ENCODE assay signal across 8 cellular contexts in the genomic region with DNA sequence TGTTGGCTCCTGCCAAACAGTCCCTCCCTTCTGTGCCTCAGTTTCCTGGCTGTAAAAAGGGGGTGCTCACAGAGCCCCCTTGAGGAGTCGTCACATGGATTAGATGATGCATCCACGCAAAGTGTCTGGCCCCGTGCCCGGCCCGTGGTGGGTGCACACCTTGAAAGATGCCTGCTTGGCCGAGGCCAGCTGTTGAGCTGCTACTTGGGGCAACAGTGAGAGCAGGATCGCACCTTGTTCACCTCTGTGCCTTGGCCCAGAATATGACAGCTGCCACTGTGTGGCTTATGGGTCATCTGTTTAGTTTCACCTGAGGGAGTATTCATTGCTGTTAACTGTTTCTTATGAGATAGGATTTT. TPM values are rescaled to one million over a fixed set of nuclear protein-coding genes. Genes with fewer than 3 reads are reported as not detected.
DNase-seq lines count a peak whose midpoint lies in the region; ATAC-seq and TF ChIP-seq lines count a peak whose summit lies in the region.

No MANE protein-coding gene starts in this region.

- no peak for TF ChIP-seq CTCF in heart right ventricle (IDR thresholded peaks at IDR 0.05)
- TF ChIP-seq CTCF in esophagus muscularis mucosa (IDR thresholded peaks at IDR 0.05), result no peak

- H3K27ac ChIP-seq in heart right ventricle (peak overlapping the region in 6 of 10 donors; percentile 46 to 79 (median 67)), esophagus muscularis mucosa (replicated peaks in 1 of 4) (peak overlapping the region; percentile 74 to 83 (median 80))

- H3K27me3 ChIP-seq in heart right ventricle (no peaks in the 10 kb centered on the region), esophagus muscularis mucosa (no peaks in the 10 kb centered on the region)

- TF ChIP-seq POLR2A in esophagus muscularis mucosa (IDR thresholded peaks at IDR 0.05; ENCODE audit: low read depth), result no peak

- peaks cover 0 to 26% (median 19%) of the 10 kb centered on the region in 9 donors for H3K4me1 ChIP-seq in heart right ventricle
- peaks cover 14 to 49% (median 30%) of the 10 kb centered on the region in 4 donors for H3K4me1 ChIP-seq in esophagus muscularis mucosa

- DNase-seq in heart right ventricle, result no peak
- DNase-seq in Right ventricle myocardium inferior (ENCODE audit: missing footprints), result no peak
- DNase-seq in NCI-H524 (lab: John Stamatoyannopoulos, UW), result peak; percentile 50 to 82
- no peak for DNase-seq in esophagus muscularis mucosa (ENCODE audit: extremely low spot score)
- no peak for DNase-seq in stimulated activated effector memory CD8-positive, alpha-beta T cell treated with anti-CD3 and anti-CD28 coated beads, Interleukin-12 subunit alpha, Interleukin-12 subunit beta, amount 100 ng/mL, for 72 hours (ENCODE audit: low spot score in 2 of 2)
- no peak for DNase-seq in NCI-H446 treated with DMSO at 0.1 percent for 48 hours (lab: John Stamatoyannopoulos, UW)
- DNase-seq in C1 segment of cervical spinal cord (lab: John Stamatoyannopoulos, UW), result no peak

- peak overlapping the region; percentile 83 for H3K27ac Mint-ChIP-seq in stimulated activated effector memory CD8-positive, alpha-beta T cell treated with anti-CD3 and anti-CD28 coated beads, Interleukin-12 subunit alpha, Interleukin-12 subunit beta, amount 100 ng/mL, for 72 hours

- no peaks in the 10 kb centered on the region for H3K9me3 ChIP-seq in heart right ventricle
- H3K9me3 ChIP-seq in esophagus muscularis mucosa, result no peaks in the 10 kb centered on the region

- H3K36me3 ChIP-seq in heart right ventricle, result no peaks in the 10 kb centered on the region
- no peaks in the 10 kb centered on the region for H3K36me3 ChIP-seq in esophagus muscularis mucosa

- no peak for TF ChIP-seq EP300 in esophagus muscularis mucosa (IDR thresholded peaks at IDR 0.05)

- H3K4me3 ChIP-seq in heart right ventricle (peak overlapping the region; percentile 11 to 56 (median 52)), esophagus muscularis mucosa (peak overlapping the region; percentile 48 to 60 (median 52))

- ATAC-seq in heart right ventricle (peak in 3 of 8 donors; percentile 5 to 10 (median 9)), Right ventricle myocardium inferior (no peak), GM18519 (IDR thresholded peaks at IDR 0.05; ENCODE audit: low FRiP score, unreplicated experiment) (no peak)
- peak; percentile 45 for ATAC-seq in stimulated activated effector memory CD8-positive, alpha-beta T cell treated with anti-CD3 and anti-CD28 coated beads, Interleukin-12 subunit alpha, Interleukin-12 subunit beta, amount 100 ng/mL, for 72 hours

- H3K4me1 Mint-ChIP-seq in stimulated activated effector memory CD8-positive, alpha-beta T cell treated with anti-CD3 and anti-CD28 coated beads, Interleukin-12 subunit alpha, Interleukin-12 subunit beta, amount 100 ng/mL, for 72 hours, result peaks cover 27% of the 10 kb centered on the region

- H3K9me3 Mint-ChIP-seq in stimulated activated effector memory CD8-positive, alpha-beta T cell treated with anti-CD3 and anti-CD28 coated beads, Interleukin-12 subunit alpha, Interleukin-12 subunit beta, amount 100 ng/mL, for 72 hours, result no peaks in the 10 kb centered on the region

- WGBS in heart right ventricle, 2 donors, result 23 to 35% methylated on average over 7 of the region's 7 CpGs
- 15% methylated on average over 7 of the region's 7 CpGs for WGBS in esophagus muscularis mucosa

- no peaks in the 10 kb centered on the region for H3K36me3 Mint-ChIP-seq in stimulated activated effector memory CD8-positive, alpha-beta T cell treated with anti-CD3 and anti-CD28 coated beads, Interleukin-12 subunit alpha, Interleukin-12 subunit beta, amount 100 ng/mL, for 72 hours

- H3K4me3 Mint-ChIP-seq in stimulated activated effector memory CD8-positive, alpha-beta T cell treated with anti-CD3 and anti-CD28 coated beads, Interleukin-12 subunit alpha, Interleukin-12 subunit beta, amount 100 ng/mL, for 72 hours, result peak overlapping the region; percentile 72

- intact Hi-C loops in heart right ventricle (cut with DNase I), result no loop called here
- intact Hi-C loops in Right ventricle myocardium inferior (cut with DNase I), result no loop called here
- intact Hi-C loops in esophagus muscularis mucosa (cut with DNase I), result no loop called here

RNA-seq across cellular contexts. Expression of gene CRTC1, which starts 17.7 kb away (rescaled TPM):
- 10 to 100 TPM in 3 of 10 donors, 1 to 10 TPM in 7; 6.5 to 11.8 (median 9.3) TPM for total RNA-seq in heart right ventricle
- 1 to 10 TPM; 3.2 to 8.6 TPM for polyA plus RNA-seq in heart right ventricle
- total RNA-seq in Right ventricle myocardium inferior, result 10.3 TPM
- 10 to 100 TPM in 1 of 4 donors, 1 to 10 TPM in 3; 5.3 to 10.1 (median 6.6) TPM for total RNA-seq in esophagus muscularis mucosa

Comparison
In these comparisons a context has a peak if more than half of its experiments do, and no peak if none do; other contexts are left out.
1. DNase-seq: peak in NCI-H524 (2 of 2); none in heart right ventricle (0 of 2), Right ventricle myocardium inferior (single experiment), esophagus muscularis mucosa (single experiment), stimulated activated effector memory CD8-positive, alpha-beta T cell treated with anti-CD3 and anti-CD28 coated beads, Interleukin-12 subunit alpha, Interleukin-12 subunit beta, amount 100 ng/mL, for 72 hours (0 of 2), NCI-H446 treated with DMSO at 0.1 percent for 48 hours (single experiment) and C1 segment of cervical spinal cord (0 of 14).